Comparison of ENCODE assay signal across 10 cellular contexts in genomic region chr15:96337991-96338771, GRCh38. TPM values are rescaled to one million over a fixed set of nuclear protein-coding genes. Genes with fewer than 3 reads are reported as not detected.
DNase-seq lines count a peak whose midpoint lies in the region; ATAC-seq, FAIRE-seq and TF ChIP-seq lines count a peak whose summit lies in the region.
"Had no signal": no experiment of that assay in that cellular context is flagged by ENCODE, and none has a peak within 500 bp of the region (broad histone marks: within the 10 kb centered on the region; RNA-seq: fewer than 3 reads in every experiment).

No MANE protein-coding gene starts in this region.

- H3K9ac ChIP-seq in GM12878 (ENCODE audit: control insufficient read depth, insufficient read depth, low read length): no peak overlapping the region
- H3K9ac ChIP-seq in HepG2 (ENCODE audit: insufficient read depth, low read depth, low read length): 0 out of 2 replicates have a peak overlapping the region, but pooled peaks have one; percentile 92

- SMC1A ChIA-PET in GM12878 (lab: Charles Lee; ENCODE audit: uncharacterized antibody, unreplicated experiment): interaction anchor here (0.8 to 6.1 kb wide), 5 partner anchors 9 to 986 kb away, joined by 3 to 103 read pairs (median 4); partner anchors contain the start of gene NR2F2

- peak overlapping the region; percentile 18; the same call in 1 of the 2 replicates for H3K27ac ChIP-seq in GM12878 (ENCODE audit: control insufficient read depth, insufficient read depth)
- H3K27ac ChIP-seq in HepG2 (ENCODE audit: extremely low read length, insufficient read depth, low read length): peak overlapping the region; percentile 53
- H3K27ac ChIP-seq in testis: peak overlapping the region; percentile 95 to 97

- DNase-seq in HCEC 1CT (peak; percentile 19), GM12878 (ENCODE audit: low read depth, low spot score) (no peak), HepG2 (ENCODE audit: low spot score) (no peak), testis (no peak), NOMO-1 treated with DMSO at 0.1 percent for 48 hours (lab: John Stamatoyannopoulos, UW; ENCODE audit: unreplicated experiment) (no peak)
- DNase-seq in central memory CD4-positive, alpha-beta T cell: no peak
- DNase-seq: foreskin melanocyte, NCI-H2171 had no signal

- H3K27me3 ChIP-seq in GM12878 (replicated peaks in 1 of 2; ENCODE audit: control insufficient read depth in 2 of 2, insufficient read depth in 2 of 2, low read length in 1 of 2) (no peaks in the 10 kb centered on the region), HepG2 (ENCODE audit: control insufficient read depth in 1 of 2, insufficient read depth in 2 of 2, low read length in 2 of 2) (no peaks in the 10 kb centered on the region), testis (no peaks in the 10 kb centered on the region)

- H3K4me3 ChIP-seq in GM12878 (0 out of 2 replicates have a peak overlapping the region, but pooled peaks have one; percentile 37), HepG2 (replicated peaks in 1 of 3; ENCODE audit: insufficient read depth in 1 of 3, low read depth in 2 of 3, low read length in 3 of 3) (peak overlapping the region; percentile 68 to 94 (median 82); a peak in 5 of 6 replicates), testis (peak overlapping the region; percentile 82 to 86)

- RAD21 ChIA-PET in GM12878 (lab: Charles Lee; ENCODE audit: unreplicated experiment): interaction anchor here (0.6 to 10.3 kb wide), 8 partner anchors 8 to 1050 kb away, joined by 3 to 252 read pairs (median 13); partner anchors contain the start of gene NR2F2

- TSS peak; percentile 24 for BruUV-seq in GM12878 (replicated peaks; lab: Mats Ljungman, UMichigan)
- no TSS peak for BruUV-seq in HepG2 (replicated peaks; lab: Mats Ljungman, UMichigan)

- H2AFZ ChIP-seq in GM12878 (ENCODE audit: control insufficient read depth, low read depth, low read length): no peak overlapping the region
- no peak overlapping the region for H2AFZ ChIP-seq in HepG2 (ENCODE audit: low read length)

- H3K79me2 ChIP-seq in GM12878 (ENCODE audit: control insufficient read depth, insufficient read depth, low read length): no peaks in the 10 kb centered on the region; the same call in 1 of the 2 replicates
- H3K79me2 ChIP-seq in HepG2 (ENCODE audit: insufficient read depth, low read length): peaks cover 79% of the 10 kb centered on the region

- no peak for TF ChIP-seq EP300 in GM12878 (IDR thresholded peaks at IDR 0.05; ENCODE audit: borderline replicate concordance in 1 of 2, control insufficient read depth in 1 of 2, low read depth in 2 of 2, low read length in 2 of 2)
- TF ChIP-seq EP300 in HepG2 (IDR thresholded peaks at IDR 0.05; ENCODE audit: low read depth in 2 of 2, low read length in 2 of 2): no peak
- TF ChIP-seq EP300 in HepG2 (CRISPR knock-in tag; IDR thresholded peaks at IDR 0.05; ENCODE audit: borderline replicate concordance): no peak

- POLR2A ChIA-PET in GM12878 (lab: Charles Lee): interaction anchor here (0.6 to 11.7 kb wide), 6 partner anchors 9 to 552 kb away, joined by 3 to 163 read pairs (median 4); partner anchors contain the start of gene NR2F2
- POLR2A ChIA-PET in HepG2 (lab: Yijun Ruan, JAX): interaction anchor here (1.3 to 2.3 kb wide), 6 partner anchors 8 to 1494 kb away, joined by 4 to 16 read pairs (median 6); partner anchors contain the start of gene NR2F2

- H3K4me1 ChIP-seq in GM12878 (ENCODE audit: control insufficient read depth, insufficient read depth, low read length) (no peaks in the 10 kb centered on the region), HepG2 (ENCODE audit: insufficient read depth, low read length) (peaks cover 50% of the 10 kb centered on the region), testis (no peaks in the 10 kb centered on the region)

- CTCF ChIA-PET in GM12878 (lab: Yijun Ruan, JAX) (interaction anchor here (0.6 to 13.0 kb wide), 5 partner anchors 8 to 540 kb away, joined by 3 to 212 read pairs (median 5); partner anchors contain the start of gene NR2F2), HepG2 (lab: Yijun Ruan, JAX; ENCODE audit: low intra/inter-chr PET ratio, low total read pairs) (no interaction called here)

- no peak for ATAC-seq in GM12878
- no peak for ATAC-seq in HepG2
- ATAC-seq in GM19397 (IDR thresholded peaks at IDR 0.05; ENCODE audit: unreplicated experiment): no peak
- ATAC-seq in HG03442 (IDR thresholded peaks at IDR 0.05; ENCODE audit: unreplicated experiment): no peak

- TF ChIP-seq POLR2A in GM12878 (IDR thresholded peaks at IDR 0.05; ENCODE audit: low read depth, low read length) (no peak), HepG2 (IDR thresholded peaks at IDR 0.05; ENCODE audit: insufficient read depth in 1 of 2, low read depth in 2 of 2, low read length in 2 of 2) (no peak), testis (IDR thresholded peaks at IDR 0.05) (no peak)

- H3K36me3 ChIP-seq in GM12878 (ENCODE audit: control insufficient read depth in 2 of 2, insufficient read depth in 2 of 2, low read length in 1 of 2) (no peaks in the 10 kb centered on the region), HepG2 (replicated peaks in 1 of 2; ENCODE audit: control insufficient read depth in 1 of 2, insufficient read depth in 2 of 2, low read length in 2 of 2) (peaks cover 6 to 17% of the 10 kb centered on the region in 2 experiments; a peak in 2 of 5 replicates), testis (ENCODE audit: low read depth, missing control alignments) (no peaks in the 10 kb centered on the region)

- TF ChIP-seq CTCF in GM12878 (IDR thresholded peaks at IDR 0.05 in 2 of 3, conservative IDR thresholded peaks at IDR 0.05 in 1 of 3; ENCODE audit: control insufficient read depth in 2 of 3, extremely low read depth in 1 of 3, insufficient read depth in 1 of 3, low read depth in 3 of 3, low read length in 3 of 3): no peak
- no peak for TF ChIP-seq CTCF in HepG2 (CRISPR knock-in tag; IDR thresholded peaks at IDR 0.05)
- TF ChIP-seq CTCF in testis (IDR thresholded peaks at IDR 0.05): no peak

- H4K20me1 ChIP-seq in GM12878 (ENCODE audit: control insufficient read depth, insufficient read depth) (no peaks in the 10 kb centered on the region), HepG2 (ENCODE audit: insufficient read depth, low read length) (peaks cover 31% of the 10 kb centered on the region)

- H3K9me3 ChIP-seq in GM12878 (replicated peaks; ENCODE audit: control insufficient read depth, insufficient read depth, low read length) (no peaks in the 10 kb centered on the region; the same call in 2 of the 3 replicates), HepG2 (ENCODE audit: low read length) (no peaks in the 10 kb centered on the region), testis (no peaks in the 10 kb centered on the region)

- WGBS in GM12878 (ENCODE audit: insufficient coverage, insufficient replicate concordance, low lambda C conversion rate, missing lambda C conversion rate): 29% methylated on average over 5 of the region's 5 CpGs
- WGBS in HepG2 (ENCODE audit: low lambda C conversion rate): 28% methylated on average over 5 of the region's 5 CpGs
- 46 to 47% methylated on average over 5 of the region's 5 CpGs for WGBS in testis, 2 donors

- intact Hi-C loops in GM12878 (cut with micrococcal nuclease; ENCODE audit: unreplicated experiment): no loop called here
- intact Hi-C loops in HepG2 (cut with micrococcal nuclease; ENCODE audit: unreplicated experiment): loop anchor here (2.0 kb wide), 1 partner anchor 17 kb away; no protein-coding TSS in a partner anchor
- intact Hi-C loops in testis (cut with DNase I; ENCODE audit: low total_unique reads): no loop called here

- TF ChIP-seq RAD21 in GM12878 (IDR thresholded peaks at IDR 0.05; ENCODE audit: insufficient read depth, low read depth, low read length) (no peak), HepG2 (CRISPR knock-in tag; IDR thresholded peaks at IDR 0.05) (no peak)

- H3K4me2 ChIP-seq in GM12878 (ENCODE audit: control insufficient read depth, insufficient read depth) (no peak overlapping the region), HepG2 (ENCODE audit: low read depth, low read length) (peak overlapping the region; percentile 85)

- in situ Hi-C loops in GM12878 (cut with MboI) (no loop called here), HepG2 (cut with HindIII; ENCODE audit: extremely low pct_ligation_motif_present, low pct_unique_long_range_greater_than_20kb) (loop anchor here (10.0 to 25.0 kb wide), 5 partner anchors 163 to 1076 kb away; no protein-coding TSS in a partner anchor)

- FAIRE-seq in GM12878 (lab: Jason Lieb, UNC) (no peak), HepG2 (lab: Jason Lieb, UNC) (no peak)

RNA-seq across cellular contexts. Expression of gene NR2F2, which starts 7.7 kb away (rescaled TPM):
- total RNA-seq in GM12878 (2013; cell fraction: nucleolus; rRNA removed): 21.4 and 23.4 TPM in 2 replicates
- 0.82 and 1.1 TPM in 2 replicates for total RNA-seq in GM12878 (2014; rRNA removed)
- total RNA-seq in GM12878 (2014; rRNA removed; fragmentation: Illumina TruSeq; extraction: Trizol): 1.7 and 1.9 TPM in 2 replicates
- total RNA-seq in GM12878 (2021): 9.4 and 10.1 TPM in 2 replicates
- polyA plus RNA-seq in GM12878 (2011; ENCODE audit: low read depth): 0.34 TPM
- 8.7 and 10.0 TPM in 2 replicates for polyA plus RNA-seq in GM12878 (2011; rRNA removed)
- polyA plus RNA-seq in GM12878 (2011; cell fraction: cytosol; rRNA removed): 13.9 and 14.3 TPM in 2 replicates
- 14.0 and 17.0 TPM in 2 replicates for polyA plus RNA-seq in GM12878 (2011; cell fraction: nucleus; rRNA removed)
- polyA plus RNA-seq in GM12878 (2012): 2.4 and 2.6 TPM in 2 replicates
- polyA plus RNA-seq in GM12878 (2014; fragmentation: Illumina TruSeq; extraction: Trizol): 6.9 TPM in 2 replicates
- polyA plus RNA-seq in GM12878 (2014; fragmentation: Nextera tagmentation; extraction: Ambion mirVana): 1 to 10 TPM; 2.3 to 3.2 TPM
- polyA plus RNA-seq in GM12878 (2014; rRNA removed): 3.7 and 6.6 TPM in 2 replicates
- polyA plus RNA-seq in GM12878 (2016; fragmentation: Nextera tagmentation; extraction: Ambion mirVana): 1 to 10 TPM; 1.8 to 3.1 TPM
- 7.2 and 11.2 TPM in 2 replicates for polyA minus RNA-seq in GM12878 (2011; rRNA and poly(A)+ RNA removed)
- polyA minus RNA-seq in GM12878 (2011; cell fraction: cytosol; rRNA and poly(A)+ RNA removed): 12.4 and 19.1 TPM in 2 replicates
- polyA minus RNA-seq in GM12878 (2011; cell fraction: nucleus; rRNA and poly(A)+ RNA removed): 9.9 and 15.4 TPM in 2 replicates
- 3.5 and 5.0 TPM in 2 replicates for total RNA-seq in HepG2 (2016; rRNA removed; fragmentation: Illumina TruSeq; extraction: Trizol)
- 0.61 and 0.79 TPM in 2 replicates for total RNA-seq in HepG2 (2016; cell fraction: cytosol; rRNA removed; fragmentation: Illumina TruSeq; extraction: Trizol; ENCODE audit: low read depth)
- total RNA-seq in HepG2 (2016; cell fraction: insoluble cytoplasmic fraction; rRNA removed; fragmentation: Illumina TruSeq; extraction: Trizol): 3.8 and 4.3 TPM in 2 replicates
- total RNA-seq in HepG2 (2016; cell fraction: membrane; rRNA removed; fragmentation: Illumina TruSeq; extraction: Trizol): 2.4 and 2.8 TPM in 2 replicates
- total RNA-seq in HepG2 (2016; cell fraction: nucleus; rRNA removed; fragmentation: Illumina TruSeq; extraction: Trizol): 8.2 and 8.4 TPM in 2 replicates
- 4.0 and 4.7 TPM in 2 replicates for polyA plus RNA-seq in HepG2 (2011; rRNA removed)
- polyA plus RNA-seq in HepG2 (2011; cell fraction: cytosol; rRNA removed): 3.5 and 3.6 TPM in 2 replicates
- polyA plus RNA-seq in HepG2 (2011; cell fraction: nucleus; rRNA removed): 13.5 and 15.0 TPM in 2 replicates
- polyA plus RNA-seq in HepG2 (2012): 20.1 and 28.6 TPM in 2 replicates
- polyA plus RNA-seq in HepG2 (2016; cell fraction: cytosol; fragmentation: Illumina TruSeq; extraction: Trizol; ENCODE audit: low read depth): 0.70 TPM in 2 replicates
- polyA plus RNA-seq in HepG2 (2016; cell fraction: insoluble cytoplasmic fraction; fragmentation: Illumina TruSeq; extraction: Trizol; ENCODE audit: low read depth): 14.4 and 16.5 TPM in 2 replicates
- 3.3 and 3.6 TPM in 2 replicates for polyA plus RNA-seq in HepG2 (2016; cell fraction: membrane; fragmentation: Illumina TruSeq; extraction: Trizol; ENCODE audit: low read depth)
- polyA plus RNA-seq in HepG2 (2016; cell fraction: nucleus; fragmentation: Illumina TruSeq; extraction: Trizol; ENCODE audit: insufficient read depth, low read depth): 27.1 and 27.3 TPM in 2 replicates
- polyA minus RNA-seq in HepG2 (2011; rRNA and poly(A)+ RNA removed; ENCODE audit: low replicate concordance): 15.2 and 51.3 TPM in 2 replicates
- polyA minus RNA-seq in HepG2 (2011; cell fraction: cytosol; rRNA and poly(A)+ RNA removed): 6.7 and 11.9 TPM in 2 replicates
- 11.7 and 14.2 TPM in 2 replicates for polyA minus RNA-seq in HepG2 (2011; cell fraction: nucleus; rRNA and poly(A)+ RNA removed)
- 10 to 100 TPM; 31.2 to 38.2 TPM for total RNA-seq in testis
- 42.9 TPM for polyA plus RNA-seq in testis (ENCODE audit: insufficient read depth, low read depth, low replicate concordance)

Comparison
In these comparisons a context has a peak if more than half of its experiments do, and no peak if none do; other contexts are left out.
1. H3K27ac ChIP-seq: peak in every context shown above with its lines; median percentile 96 in testis; 53 in HepG2; 18 in GM12878.